In the genomic region with DNA sequence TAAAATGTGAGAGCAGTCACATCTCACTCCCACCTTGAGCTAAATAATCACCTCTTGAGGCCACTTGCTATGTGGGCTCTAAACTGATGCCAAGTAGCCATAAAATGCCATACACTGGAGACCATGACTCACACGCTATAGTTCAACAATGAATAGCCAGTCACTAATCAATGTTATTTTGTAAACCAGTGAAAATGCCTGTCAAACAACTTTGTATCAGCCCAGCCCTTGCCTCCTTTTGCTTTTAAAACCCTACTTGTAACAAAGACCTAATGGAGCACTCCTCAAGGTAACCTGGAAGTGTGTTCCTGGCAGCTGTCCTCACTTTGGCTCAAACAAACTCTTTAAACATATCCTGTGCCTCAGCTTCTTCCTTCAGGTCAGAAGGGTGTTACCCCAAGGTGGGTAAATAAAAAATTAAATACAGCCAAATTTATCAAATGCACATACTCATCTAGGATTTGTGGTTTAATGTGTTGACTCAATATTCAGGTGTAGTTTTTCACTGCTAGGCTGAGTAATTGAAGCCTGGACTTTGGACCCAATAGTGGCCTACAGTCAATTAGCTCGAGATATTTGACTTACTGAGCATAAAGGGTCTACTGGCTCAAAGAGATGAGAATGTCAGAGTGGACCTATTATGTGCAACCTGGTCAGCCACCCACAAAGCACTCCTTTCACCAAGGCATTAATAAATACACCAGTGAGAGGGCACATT, we compare ENCODE assay signal across 3 cellular contexts.
TF ChIP-seq lines count a peak whose summit lies in the region.

No MANE protein-coding gene starts in this region.

TF ChIP-seq in A549, 52 proteins besides CTCF, POLR2A, EP300 and RAD21:
- no peak for TF ChIP-seq ZSCAN20 (CRISPR knock-in tag; IDR thresholded peaks at IDR 0.05)

TF ChIP-seq in HCT116, 20 proteins besides CTCF, POLR2A, EP300 and RAD21:
- 0 out of 2 replicates have a peak, but pooled peaks have one; percentile 5 for TF ChIP-seq FOSL1 (IDR thresholded peaks at IDR 0.05; ENCODE audit: low read depth)
- TF ChIP-seq CBX3 (IDR thresholded peaks at IDR 0.05; ENCODE audit: low read depth), result peak; percentile 28; the same call in 1 of the 2 replicates
- peak; percentile 44 for TF ChIP-seq JUND (IDR thresholded peaks at IDR 0.05)
- peak; percentile 43 for TF ChIP-seq SP1 (IDR thresholded peaks at IDR 0.05; ENCODE audit: low read depth)
- TF ChIP-seq YY1 (IDR thresholded peaks at IDR 0.05; ENCODE audit: extremely low read depth, insufficient replicate concordance, low read depth, low read length), result no peak

TF ChIP-seq in liver, 16 proteins besides CTCF, POLR2A, EP300 and RAD21:
- TF ChIP-seq HNF4A (conservative IDR thresholded peaks at IDR 0.05) (peak; percentile 76 to 83), EGR1 (IDR thresholded peaks at IDR 0.05; ENCODE audit: low read depth in 2 of 2) (no peak), NR2F2 (IDR thresholded peaks at IDR 0.05) (no peak), FOXA1 (IDR thresholded peaks at IDR 0.05) (no peak), JUND (IDR thresholded peaks at IDR 0.05) (peak in 1 of 2 donors; percentile 7), TAF1 (conservative IDR thresholded peaks at IDR 0.05) (no peak), ZBTB33 (IDR thresholded peaks at IDR 0.05) (no peak), SP1 (IDR thresholded peaks at IDR 0.05) (no peak), FOXA2 (IDR thresholded peaks at IDR 0.05) (no peak), RXRA (IDR thresholded peaks at IDR 0.05) (no peak), HNF4G (IDR thresholded peaks at IDR 0.05) (peak; percentile 68)
- TF ChIP-seq, protein P1, sequence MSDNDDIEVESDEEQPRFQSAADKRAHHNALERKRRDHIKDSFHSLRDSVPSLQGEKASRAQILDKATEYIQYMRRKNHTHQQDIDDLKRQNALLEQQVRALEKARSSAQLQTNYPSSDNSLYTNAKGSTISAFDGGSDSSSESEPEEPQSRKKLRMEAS (IDR thresholded peaks at IDR 0.05), result no peak
- TF ChIP-seq, protein P2, sequence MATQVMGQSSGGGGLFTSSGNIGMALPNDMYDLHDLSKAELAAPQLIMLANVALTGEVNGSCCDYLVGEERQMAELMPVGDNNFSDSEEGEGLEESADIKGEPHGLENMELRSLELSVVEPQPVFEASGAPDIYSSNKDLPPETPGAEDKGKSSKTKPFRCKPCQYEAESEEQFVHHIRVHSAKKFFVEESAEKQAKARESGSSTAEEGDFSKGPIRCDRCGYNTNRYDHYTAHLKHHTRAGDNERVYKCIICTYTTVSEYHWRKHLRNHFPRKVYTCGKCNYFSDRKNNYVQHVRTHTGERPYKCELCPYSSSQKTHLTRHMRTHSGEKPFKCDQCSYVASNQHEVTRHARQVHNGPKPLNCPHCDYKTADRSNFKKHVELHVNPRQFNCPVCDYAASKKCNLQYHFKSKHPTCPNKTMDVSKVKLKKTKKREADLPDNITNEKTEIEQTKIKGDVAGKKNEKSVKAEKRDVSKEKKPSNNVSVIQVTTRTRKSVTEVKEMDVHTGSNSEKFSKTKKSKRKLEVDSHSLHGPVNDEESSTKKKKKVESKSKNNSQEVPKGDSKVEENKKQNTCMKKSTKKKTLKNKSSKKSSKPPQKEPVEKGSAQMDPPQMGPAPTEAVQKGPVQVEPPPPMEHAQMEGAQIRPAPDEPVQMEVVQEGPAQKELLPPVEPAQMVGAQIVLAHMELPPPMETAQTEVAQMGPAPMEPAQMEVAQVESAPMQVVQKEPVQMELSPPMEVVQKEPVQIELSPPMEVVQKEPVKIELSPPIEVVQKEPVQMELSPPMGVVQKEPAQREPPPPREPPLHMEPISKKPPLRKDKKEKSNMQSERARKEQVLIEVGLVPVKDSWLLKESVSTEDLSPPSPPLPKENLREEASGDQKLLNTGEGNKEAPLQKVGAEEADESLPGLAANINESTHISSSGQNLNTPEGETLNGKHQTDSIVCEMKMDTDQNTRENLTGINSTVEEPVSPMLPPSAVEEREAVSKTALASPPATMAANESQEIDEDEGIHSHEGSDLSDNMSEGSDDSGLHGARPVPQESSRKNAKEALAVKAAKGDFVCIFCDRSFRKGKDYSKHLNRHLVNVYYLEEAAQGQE (IDR thresholded peaks at IDR 0.05), result no peak
